23 cellular contexts compared by ENCODE assay signal in genomic region chr1:8174807-8175206, GRCh38.
DNase-seq lines count a peak whose midpoint lies in the region; ATAC-seq and TF ChIP-seq lines count a peak whose summit lies in the region.
"Had no signal": no experiment of that assay in that cellular context is flagged by ENCODE, and none has a peak within 500 bp of the region (broad histone marks: within the 10 kb centered on the region; RNA-seq: fewer than 3 reads in every experiment).

No MANE protein-coding gene starts in this region.

- H3K36me3 Mint-ChIP-seq in naive thymus-derived CD8-positive, alpha-beta T cell: peaks cover 0 to 16% (median 10%) of the 10 kb centered on the region in 3 donors

- intact Hi-C loops in mucosa of descending colon (cut with DNase I, micrococcal nuclease) (no loop called here), uterus (cut with DNase I; ENCODE audit: low total_unique reads) (no loop called here)

- H3K27ac ChIP-seq in 22Rv1 (peak overlapping the region; percentile 95), epithelial cell of prostate (peak overlapping the region; percentile 63), uterus (no peak overlapping the region)
- H3K27ac ChIP-seq: C4-2B had no signal

- H3K27ac Mint-ChIP-seq in naive thymus-derived CD8-positive, alpha-beta T cell: no peak overlapping the region
- H3K27ac Mint-ChIP-seq: nephron; stimulated activated naive CD8-positive, alpha-beta T cell treated with anti-CD3 and anti-CD28 coated beads, Interleukin-15, amount 100 ng/mL, for 72 hours had no signal

- peaks cover 14% of the 10 kb centered on the region for H3K9me3 ChIP-seq in mucosa of descending colon
- H3K9me3 ChIP-seq in uterus: peaks cover 0 to 17% of the 10 kb centered on the region in 2 donors

- TF ChIP-seq CTCF in 22Rv1 (IDR thresholded peaks at IDR 0.05) (no peak), mucosa of descending colon (IDR thresholded peaks at IDR 0.05) (no peak), uterus (IDR thresholded peaks at IDR 0.05) (no peak)

- POLR2A ChIA-PET in naive thymus-derived CD8-positive, alpha-beta T cell (lab: Charles Lee): interaction anchor here (0.7 kb wide), 2 partner anchors 13 to 1595 kb away, joined by 5 read pairs; partner anchors contain the start of gene ZBTB48

- H3K4me1 Mint-ChIP-seq in naive thymus-derived CD8-positive, alpha-beta T cell: peaks cover 7 to 20% (median 8%) of the 10 kb centered on the region in 4 donors

- no peaks in the 10 kb centered on the region for H3K36me3 ChIP-seq in mucosa of descending colon (ENCODE audit: low read depth)
- H3K36me3 ChIP-seq in uterus: no peaks in the 10 kb centered on the region
- H3K36me3 ChIP-seq: heart right ventricle had no signal

- DNase-seq in NCI-H510A treated with DMSO at 0.1 percent for 48 hours (lab: John Stamatoyannopoulos, UW) (peak; percentile 86), epithelial cell of prostate (ENCODE audit: low read depth, low spot score) (no peak), mucosa of descending colon (peak in 1 of 3 donors; percentile 25), NCI-H187 treated with DMSO at 0.1 percent for 48 hours (lab: John Stamatoyannopoulos, UW) (no peak), anterior cingulate cortex (lab: John Stamatoyannopoulos, UW) (no peak), uterus (no peak)
- DNase-seq in naive thymus-derived CD8-positive, alpha-beta T cell: no peak
- DNase-seq: activated CD4-positive, alpha-beta T cell treated with anti-CD3 and anti-CD28 coated beads, Interleukin-2, amount 50 U/mL, for 4 hours; activated effector memory CD4-positive, alpha-beta T cell treated with anti-CD3 and anti-CD28 coated beads, Interleukin-2, amount 50 U/mL, for 16 hours; caudate nucleus; mesendoderm; NCI-H2081; NCI-H526 treated with DMSO at 0.1 percent for 48 hours; SIG-M5; stimulated activated CD4-positive, alpha-beta T cell treated with anti-CD3 and anti-CD28 coated beads, Interleukin-2, amount 100 ng/mL, for 48 hours; stimulated activated naive CD8-positive, alpha-beta T cell treated with anti-CD3 and anti-CD28 coated beads, Interleukin-15, amount 100 ng/mL, for 72 hours; T-helper 1 cell had no signal

- H3K4me3 ChIP-seq in mucosa of descending colon: no peak overlapping the region
- H3K4me3 ChIP-seq in uterus: no peak overlapping the region
- H3K4me3 ChIP-seq: GM12878, heart right ventricle, skin epidermis had no signal

- peaks cover 4 to 19% (median 14%) of the 10 kb centered on the region in 9 donors for H3K9me3 Mint-ChIP-seq in naive thymus-derived CD8-positive, alpha-beta T cell

- H3K27me3 Mint-ChIP-seq in naive thymus-derived CD8-positive, alpha-beta T cell: no peaks in the 10 kb centered on the region
- H3K27me3 Mint-ChIP-seq: stimulated activated naive CD8-positive, alpha-beta T cell treated with anti-CD3 and anti-CD28 coated beads, Interleukin-15, amount 100 ng/mL, for 72 hours had no signal

- ATAC-seq in mucosa of descending colon: peak; percentile 64
- no peak for ATAC-seq in naive thymus-derived CD8-positive, alpha-beta T cell
- ATAC-seq: GM12878; stimulated activated naive CD8-positive, alpha-beta T cell treated with anti-CD3 and anti-CD28 coated beads, Interleukin-15, amount 100 ng/mL, for 72 hours had no signal

- H3K4me1 ChIP-seq in mucosa of descending colon (ENCODE audit: low read depth) (peaks cover 12% of the 10 kb centered on the region), uterus (peaks cover 0 to 4% of the 10 kb centered on the region in 2 donors)

- no peak for TF ChIP-seq POLR2A in uterus (IDR thresholded peaks at IDR 0.05)

- H3K4me3 Mint-ChIP-seq in naive thymus-derived CD8-positive, alpha-beta T cell: no peak overlapping the region
- H3K4me3 Mint-ChIP-seq: nephron; stimulated activated naive CD8-positive, alpha-beta T cell treated with anti-CD3 and anti-CD28 coated beads, Interleukin-15, amount 100 ng/mL, for 72 hours had no signal

- H3K27me3 ChIP-seq in uterus: no peaks in the 10 kb centered on the region
- H3K27me3 ChIP-seq: heart right ventricle had no signal

Comparison
In these comparisons a context has a peak if more than half of its experiments do, and no peak if none do; other contexts are left out.
1. H3K27ac ChIP-seq: peak in 22Rv1 (single experiment) and epithelial cell of prostate (single experiment); none in uterus (0 of 2).